Comparison of ENCODE assay signal across 18 cellular contexts in genomic region chr10:21202766-21203457, GRCh38.
"Had no signal": no experiment of that assay in that cellular context is flagged by ENCODE, and none has a peak within 500 bp of the region (broad histone marks: within the 10 kb centered on the region; RNA-seq: fewer than 3 reads in every experiment).

No MANE protein-coding gene starts in this region.

- DNase-seq: effector CD4-positive, alpha-beta T cell; foreskin keratinocyte; kidney glomerular epithelial cell; natural killer cell; nucleus accumbens; ovary; stimulated activated CD4-positive, alpha-beta T cell treated with anti-CD3 and anti-CD28 coated beads, Interleukin-4, amount 100 ng/mL, for 1 hour; stimulated activated CD8-positive, alpha-beta memory T cell treated with anti-CD3 and anti-CD28 coated beads, Interleukin-4, amount 100 ng/mL, for 48 hours; stimulated activated naive CD8-positive, alpha-beta T cell treated with anti-CD3 and anti-CD28 coated beads, Interleukin-15, Interleukin-2, amounts not matched to agents 100 U/mL and 50 U/mL, for 24 hours; thyroid gland had no signal

- H2AFZ ChIP-seq: neural progenitor cell had no signal

- H3K27ac Mint-ChIP-seq: mesothelial cell of epicardium; natural killer cell; stimulated activated effector memory CD8-positive, alpha-beta T cell treated with anti-CD3 and anti-CD28 coated beads, Interleukin-12 subunit alpha, Interleukin-12 subunit beta, amount 100 ng/mL, for 72 hours; type B pancreatic cell had no signal

- H3K4me1 ChIP-seq: foreskin keratinocyte, suprapubic skin had no signal

- H3K36me3 ChIP-seq: neural progenitor cell, ovary, right atrium auricular region, suprapubic skin, thyroid gland had no signal

- H3K4me1 Mint-ChIP-seq: natural killer cell; neural progenitor cell; stimulated activated effector memory CD8-positive, alpha-beta T cell treated with anti-CD3 and anti-CD28 coated beads, Interleukin-12 subunit alpha, Interleukin-12 subunit beta, amount 100 ng/mL, for 72 hours had no signal

- H3K9ac ChIP-seq: neural progenitor cell had no signal

- ATAC-seq: esophagus mucosa; foreskin keratinocyte; natural killer cell; stimulated activated effector memory CD8-positive, alpha-beta T cell treated with anti-CD3 and anti-CD28 coated beads, Interleukin-12 subunit alpha, Interleukin-12 subunit beta, amount 100 ng/mL, for 72 hours; stimulated activated naive CD8-positive, alpha-beta T cell treated with anti-CD3 and anti-CD28 coated beads, Interleukin-15, Interleukin-2, amounts not matched to agents 100 U/mL and 50 U/mL, for 24 hours had no signal

- H3K4me2 ChIP-seq: neural progenitor cell had no signal

- H3K9me3 ChIP-seq: thyroid gland had no signal

- H3K4me3 Mint-ChIP-seq: mesothelial cell of epicardium; natural killer cell; neural progenitor cell; stimulated activated effector memory CD8-positive, alpha-beta T cell treated with anti-CD3 and anti-CD28 coated beads, Interleukin-12 subunit alpha, Interleukin-12 subunit beta, amount 100 ng/mL, for 72 hours; type B pancreatic cell had no signal

- H3K27ac ChIP-seq: coronary artery, foreskin keratinocyte, neural progenitor cell, ovary, right atrium auricular region, suprapubic skin, thyroid gland had no signal

- H3K4me3 ChIP-seq: coronary artery, neural progenitor cell, ovary, right atrium auricular region, suprapubic skin, thyroid gland had no signal

- H3K27me3 Mint-ChIP-seq: type B pancreatic cell had no signal

- H3K36me3 Mint-ChIP-seq: stimulated activated effector memory CD8-positive, alpha-beta T cell treated with anti-CD3 and anti-CD28 coated beads, Interleukin-12 subunit alpha, Interleukin-12 subunit beta, amount 100 ng/mL, for 72 hours had no signal

- H3K27me3 ChIP-seq: neural progenitor cell, ovary, right atrium auricular region, suprapubic skin, thyroid gland had no signal
